In the genomic region with DNA sequence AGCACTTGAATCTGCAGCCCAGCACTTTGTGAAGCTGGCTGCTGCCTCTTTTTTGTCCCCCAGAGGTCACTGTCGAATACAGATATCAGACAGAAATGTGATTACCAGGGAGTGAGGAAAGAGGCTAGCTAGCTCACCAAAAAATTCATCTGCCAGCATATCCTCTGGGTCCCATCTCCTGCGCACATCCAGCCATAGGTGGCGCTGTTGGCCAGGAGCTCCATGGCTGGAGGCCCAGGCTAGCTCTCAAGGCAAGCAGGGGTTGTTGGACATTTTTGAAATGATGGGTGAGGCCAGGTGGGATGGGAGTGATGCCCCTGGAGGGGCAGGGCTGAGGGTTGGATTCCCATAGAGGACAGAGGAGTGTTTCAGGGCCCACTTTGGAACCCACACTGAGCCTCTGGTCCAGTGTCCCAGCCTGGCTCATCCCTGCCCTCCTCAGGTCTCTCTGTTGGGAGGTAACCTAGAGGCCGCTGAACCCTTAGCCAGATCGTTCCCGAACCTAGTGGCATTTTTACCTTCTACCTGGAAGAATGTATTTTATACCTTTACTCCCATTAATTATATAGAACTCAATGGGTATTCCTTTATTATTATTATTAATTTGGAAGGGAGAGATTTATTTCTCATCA, we compare ENCODE assay signal across 8 cellular contexts. TPM values are rescaled to one million over a fixed set of nuclear protein-coding genes. Genes with fewer than 3 reads are reported as not detected.
DNase-seq lines count a peak whose midpoint lies in the region; ATAC-seq and TF ChIP-seq lines count a peak whose summit lies in the region.

No MANE protein-coding gene starts in this region.

- H3K4me3 ChIP-seq in ascending aorta (no peak overlapping the region), sigmoid colon (no peak overlapping the region)

- intact Hi-C loops in CD4-positive, alpha-beta T cell (cut with DNase I, micrococcal nuclease), result loop anchor here (2.0 kb wide), 1 partner anchor 178 kb away; no protein-coding TSS in a partner anchor
- intact Hi-C loops in ascending aorta (cut with DNase I), result loop anchor here (2.0 kb wide), 1 partner anchor 178 kb away; no protein-coding TSS in a partner anchor
- intact Hi-C loops in sigmoid colon (cut with DNase I), result loop anchor here (2.0 kb wide), 1 partner anchor 178 kb away; no protein-coding TSS in a partner anchor

- peaks cover 30% of the 10 kb centered on the region for H3K36me3 Mint-ChIP-seq in CD4-positive, alpha-beta T cell (ENCODE audit: low read depth)
- peaks cover 3% of the 10 kb centered on the region for H3K36me3 Mint-ChIP-seq in T-helper 2 cell treated with Interferon-gamma antibody and Interleukin-4, amounts not matched to agents 5 μg/mL and 100 μg/mL, for 36 hours (ENCODE audit: low read depth)

- H3K4me1 ChIP-seq in ascending aorta (no peaks in the 10 kb centered on the region), sigmoid colon (no peaks in the 10 kb centered on the region)

- WGBS in sigmoid colon, 2 donors, result 49 to 67% methylated on average over 6 of the region's 6 CpGs

- H3K9me3 ChIP-seq in CD4-positive, alpha-beta T cell (ENCODE audit: control insufficient read depth, low read length), result no peaks in the 10 kb centered on the region
- H3K9me3 ChIP-seq in ascending aorta (no peaks in the 10 kb centered on the region), sigmoid colon (no peaks in the 10 kb centered on the region)

- peaks cover 0 to 13% of the 10 kb centered on the region in 2 donors for H3K36me3 ChIP-seq in ascending aorta
- peaks cover 0 to 42% (median 8%) of the 10 kb centered on the region in 4 donors for H3K36me3 ChIP-seq in sigmoid colon

- peak; percentile 12 to 66 (median 46) for DNase-seq in CD4-positive, alpha-beta T cell
- DNase-seq in NCI-H146 (lab: John Stamatoyannopoulos, UW) (peak; percentile 59), ascending aorta (ENCODE audit: low spot score in 2 of 2) (peak in 1 of 2 donors; percentile 72), hepatic stellate cell (ENCODE audit: low spot score) (peak; percentile 79), sigmoid colon (no peak)
- peak; percentile 64 for DNase-seq in T-helper 2 cell treated with Interferon-gamma antibody and Interleukin-4, amounts not matched to agents 5 μg/mL and 100 μg/mL, for 36 hours (ENCODE audit: low spot score)

- CTCF ChIA-PET in CD4-positive, alpha-beta T cell (lab: Charles Lee), result interaction anchor here (1.0 to 1.6 kb wide), 3 partner anchors 98 to 179 kb away, joined by 3 to 5 read pairs (median 3); no protein-coding TSS in a partner anchor

- no peaks in the 10 kb centered on the region for H3K4me1 Mint-ChIP-seq in CD4-positive, alpha-beta T cell (ENCODE audit: low read depth)
- no peaks in the 10 kb centered on the region for H3K4me1 Mint-ChIP-seq in T-helper 2 cell treated with Interferon-gamma antibody and Interleukin-4, amounts not matched to agents 5 μg/mL and 100 μg/mL, for 36 hours (ENCODE audit: low read depth)

- TF ChIP-seq CTCF in CD4-positive, alpha-beta T cell (IDR thresholded peaks at IDR 0.05), result peak; percentile 66
- TF ChIP-seq CTCF in ascending aorta (IDR thresholded peaks at IDR 0.05) (peak; percentile 70 to 85 (median 78)), sigmoid colon (IDR thresholded peaks at IDR 0.05) (peak; percentile 37 to 67 (median 58))

- TF ChIP-seq POLR2A in sigmoid colon (IDR thresholded peaks at IDR 0.05), result no peak

- no peaks in the 10 kb centered on the region for H3K27me3 Mint-ChIP-seq in CD4-positive, alpha-beta T cell
- no peaks in the 10 kb centered on the region for H3K27me3 Mint-ChIP-seq in T-helper 2 cell treated with Interferon-gamma antibody and Interleukin-4, amounts not matched to agents 5 μg/mL and 100 μg/mL, for 36 hours (ENCODE audit: low read depth)

- H3K27me3 ChIP-seq in CD4-positive, alpha-beta T cell (ENCODE audit: control insufficient read depth, insufficient read depth, low read length), result no peaks in the 10 kb centered on the region
- H3K27me3 ChIP-seq in ascending aorta (no peaks in the 10 kb centered on the region), sigmoid colon (no peaks in the 10 kb centered on the region)

- no peaks in the 10 kb centered on the region for H3K9me3 Mint-ChIP-seq in CD4-positive, alpha-beta T cell
- H3K9me3 Mint-ChIP-seq in T-helper 2 cell treated with Interferon-gamma antibody and Interleukin-4, amounts not matched to agents 5 μg/mL and 100 μg/mL, for 36 hours, result no peaks in the 10 kb centered on the region

- no peak for TF ChIP-seq EP300 in sigmoid colon (IDR thresholded peaks at IDR 0.05)

- no peak overlapping the region for H3K27ac Mint-ChIP-seq in CD4-positive, alpha-beta T cell
- H3K27ac Mint-ChIP-seq in T-helper 2 cell treated with Interferon-gamma antibody and Interleukin-4, amounts not matched to agents 5 μg/mL and 100 μg/mL, for 36 hours, result no peak overlapping the region

- no peak overlapping the region for H3K4me3 Mint-ChIP-seq in CD4-positive, alpha-beta T cell
- H3K4me3 Mint-ChIP-seq in T-helper 2 cell treated with Interferon-gamma antibody and Interleukin-4, amounts not matched to agents 5 μg/mL and 100 μg/mL, for 36 hours, result no peak overlapping the region

- ATAC-seq in CD4-positive, alpha-beta T cell (ENCODE audit: poor library complexity), result peak; percentile 84
- ATAC-seq in GM21619 (IDR thresholded peaks at IDR 0.05; ENCODE audit: unreplicated experiment) (peak; percentile 70), GM21786 (IDR thresholded peaks at IDR 0.05; ENCODE audit: unreplicated experiment) (no peak)

- H3K27ac ChIP-seq in CD4-positive, alpha-beta T cell (ENCODE audit: low read depth, low read length), result no peak overlapping the region
- H3K27ac ChIP-seq in ascending aorta (no peak overlapping the region), sigmoid colon (no peak overlapping the region)

- POLR2A ChIA-PET in CD4-positive, alpha-beta T cell (lab: Charles Lee), result no interaction called here

RNA-seq across cellular contexts. Expression of a gene that starts 14.8 kb away (rescaled TPM):
- under 1 TPM; 0.31 to 0.96 TPM for total RNA-seq in CD4-positive, alpha-beta T cell
- total RNA-seq in ascending aorta (1.3 TPM), sigmoid colon (10 to 100 TPM; 18.5 to 80.2 (median 40.0) TPM)
- polyA plus RNA-seq in sigmoid colon, result 10 to 100 TPM; 13.2 to 25.7 (median 24.9) TPM

RNA-seq across cellular contexts. Expression of a gene that starts 14.8 kb away (rescaled TPM):
- total RNA-seq in CD4-positive, alpha-beta T cell, result 10 to 100 TPM; 23.3 to 24.3 TPM
- total RNA-seq in ascending aorta, result 17.1 TPM
- 10 to 100 TPM; 25.3 to 39.6 (median 33.2) TPM for total RNA-seq in sigmoid colon
- polyA plus RNA-seq in sigmoid colon, result 10 to 100 TPM in 2 of 3 donors, 1 to 10 TPM in 1; 9.0 to 29.4 (median 19.2) TPM
